Comparison of ENCODE assay signal across 8 cellular contexts in the genomic region with DNA sequence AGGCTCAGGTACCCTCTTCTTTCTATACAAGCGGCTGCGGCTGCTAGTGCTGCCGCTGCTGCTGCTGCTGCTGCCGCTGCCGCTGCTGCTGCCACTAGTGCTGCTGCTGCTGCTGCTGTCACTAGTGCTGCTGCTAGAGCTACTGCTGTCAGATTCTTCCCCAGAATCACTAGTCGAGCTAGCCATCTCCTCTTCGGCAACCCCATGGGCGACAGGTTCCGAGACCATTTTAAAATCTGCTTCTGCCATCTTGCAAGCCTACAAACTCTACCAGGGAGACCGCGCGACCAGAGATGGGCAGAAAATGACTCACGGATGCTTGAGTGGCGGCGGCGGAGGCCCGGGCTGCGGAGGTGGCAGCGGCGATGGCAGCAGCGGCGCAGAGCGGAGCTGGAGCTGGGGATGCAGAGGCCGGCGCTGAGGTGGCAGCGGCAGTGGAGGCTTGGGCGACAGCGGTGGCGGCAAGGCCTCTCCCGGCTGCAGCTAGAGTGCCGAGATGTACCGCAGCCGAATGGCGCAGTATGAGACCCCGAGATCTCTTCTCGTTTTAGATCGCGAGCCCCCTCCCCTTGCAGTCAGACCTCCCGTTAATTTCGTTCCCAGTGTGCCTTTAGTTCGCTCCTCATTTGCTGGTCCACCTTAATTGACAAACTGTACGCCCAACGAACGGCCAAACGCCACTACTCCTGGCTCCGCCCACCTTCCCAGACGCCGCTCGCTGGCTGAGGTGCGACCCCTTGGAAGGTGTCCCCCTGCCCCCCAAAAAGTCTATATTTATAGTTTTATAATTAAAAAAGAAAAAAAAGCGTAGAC. TPM values are rescaled to one million over a fixed set of nuclear protein-coding genes. Genes with fewer than 3 reads are reported as not detected.
DNase-seq lines count a peak whose midpoint lies in the region; TF ChIP-seq lines count a peak whose summit lies in the region.

A gene with protein sequence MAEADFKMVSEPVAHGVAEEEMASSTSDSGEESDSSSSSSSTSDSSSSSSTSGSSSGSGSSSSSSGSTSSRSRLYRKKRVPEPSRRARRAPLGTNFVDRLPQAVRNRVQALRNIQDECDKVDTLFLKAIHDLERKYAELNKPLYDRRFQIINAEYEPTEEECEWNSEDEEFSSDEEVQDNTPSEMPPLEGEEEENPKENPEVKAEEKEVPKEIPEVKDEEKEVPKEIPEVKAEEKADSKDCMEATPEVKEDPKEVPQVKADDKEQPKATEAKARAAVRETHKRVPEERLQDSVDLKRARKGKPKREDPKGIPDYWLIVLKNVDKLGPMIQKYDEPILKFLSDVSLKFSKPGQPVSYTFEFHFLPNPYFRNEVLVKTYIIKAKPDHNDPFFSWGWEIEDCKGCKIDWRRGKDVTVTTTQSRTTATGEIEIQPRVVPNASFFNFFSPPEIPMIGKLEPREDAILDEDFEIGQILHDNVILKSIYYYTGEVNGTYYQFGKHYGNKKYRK (minus strand): TSS at position 523 of the 813 bp plus-strand sequence. CDS start 274 bp downstream, at position 249.

- CTCF ChIA-PET in HEK293 (lab: Yijun Ruan, JAX): no interaction called here

- H3K27me3 Mint-ChIP-seq in activated T-cell treated with anti-CD3 and anti-CD28 coated beads, Interleukin-2, amount 50 U/mL, for 24 hours: peaks cover 31% of the 10 kb centered on the region

- WGBS in esophagus, 2 donors: 1 to 3% methylated on average over 45 to 51 of the region's 51 CpGs

- peaks cover 6% of the 10 kb centered on the region for H3K36me3 Mint-ChIP-seq in activated T-cell treated with anti-CD3 and anti-CD28 coated beads, Interleukin-2, amount 50 U/mL, for 24 hours (ENCODE audit: low read depth)

- H3K4me3 Mint-ChIP-seq in activated T-cell treated with anti-CD3 and anti-CD28 coated beads, Interleukin-2, amount 50 U/mL, for 24 hours: peak within 1 kb of the TSS; percentile 91

- no peaks in the 10 kb centered on the region for H3K4me1 ChIP-seq in HEK293 (ENCODE audit: control insufficient read depth, insufficient read depth, low read length)
- H3K4me1 ChIP-seq in esophagus (ENCODE audit: control insufficient read depth in 2 of 2, insufficient read depth in 2 of 2, low read length in 1 of 2): no peaks in the 10 kb centered on the region

- no peaks in the 10 kb centered on the region for H3K9me3 Mint-ChIP-seq in activated T-cell treated with anti-CD3 and anti-CD28 coated beads, Interleukin-2, amount 50 U/mL, for 24 hours

- H3K36me3 ChIP-seq in HEK293 (ENCODE audit: control insufficient read depth in 2 of 2, insufficient read depth in 1 of 2, low read length in 2 of 2) (no peaks in the 10 kb centered on the region), esophagus (ENCODE audit: control insufficient read depth in 2 of 2, insufficient read depth in 2 of 2, low read length in 1 of 2) (no peaks in the 10 kb centered on the region)

- H3K27ac ChIP-seq in HEK293 (ENCODE audit: extremely low read depth, low read depth, low read length) (no peak within 1 kb of the TSS), esophagus (ENCODE audit: low read depth in 2 of 2, low read length in 1 of 2) (peak within 1 kb of the TSS; percentile 14 to 42)

- POLR2A ChIA-PET in HEK293 (lab: Yijun Ruan, JAX): no interaction called here

- H3K4me1 Mint-ChIP-seq in activated T-cell treated with anti-CD3 and anti-CD28 coated beads, Interleukin-2, amount 50 U/mL, for 24 hours (ENCODE audit: low read depth): peaks cover 24% of the 10 kb centered on the region

- H3K9me3 ChIP-seq in HEK293 (ENCODE audit: control insufficient read depth, insufficient read depth, low read depth, low read length) (no peaks in the 10 kb centered on the region), esophagus (ENCODE audit: control insufficient read depth in 2 of 2, insufficient read depth in 1 of 2, low read depth in 1 of 2, low read length in 1 of 2) (no peaks in the 10 kb centered on the region)

- peak within 1 kb of the TSS; percentile 84 for H3K27ac Mint-ChIP-seq in activated T-cell treated with anti-CD3 and anti-CD28 coated beads, Interleukin-2, amount 50 U/mL, for 24 hours

- H3K4me3 ChIP-seq in HEK293 (ENCODE audit: low read depth, low read length): peak within 1 kb of the TSS; percentile 57
- H3K4me3 ChIP-seq in esophagus (ENCODE audit: low read depth in 1 of 2, low read length in 2 of 2): peak within 1 kb of the TSS; percentile 47 to 57

- peaks cover 0 to 6% of the 10 kb centered on the region in 2 donors for H3K27me3 ChIP-seq in esophagus (ENCODE audit: control insufficient read depth in 1 of 2, insufficient read depth in 2 of 2, low read length in 2 of 2)

- DNase-seq in C1 segment of cervical spinal cord (lab: John Stamatoyannopoulos, UW) (peak in 13 of 14 donors; percentile 3 to 87 (median 76)), NCI-H524 (lab: John Stamatoyannopoulos, UW) (peak; percentile 93 to 95), middle frontal gyrus (ENCODE audit: extremely low spot score, low spot score) (peak; percentile 63), MV-4-11 (lab: John Stamatoyannopoulos, UW) (no peak)
- DNase-seq in activated T-cell treated with anti-CD3 and anti-CD28 coated beads, Interleukin-2, amount 50 U/mL, for 24 hours: peak; percentile 79
- peak; percentile 38 to 45 for DNase-seq in stimulated activated CD8-positive, alpha-beta memory T cell treated with anti-CD3 and anti-CD28 coated beads, Interleukin-15, amount 100 ng/mL, for 48 hours (ENCODE audit: low read depth in 2 of 2)

- no peak for TF ChIP-seq CTCF in HEK293 (tag by site-specific recombination; IDR thresholded peaks at IDR 0.05)

TF ChIP-seq in HEK293, 187 proteins besides CTCF, POLR2A, EP300 and RAD21:
- peak; percentile 53; the same call in 1 of the 2 replicates for TF ChIP-seq YY1 (tag by site-specific recombination; IDR thresholded peaks at IDR 0.05)
- peak; percentile 54; the same call in 1 of the 2 replicates for TF ChIP-seq ZNF76 (tag by site-specific recombination; IDR thresholded peaks at IDR 0.05; ENCODE audit: borderline replicate concordance, low read depth)
- TF ChIP-seq ZNF280C (tag by site-specific recombination; IDR thresholded peaks at IDR 0.05): no peak
- TF ChIP-seq PRDM1 (tag by site-specific recombination; IDR thresholded peaks at IDR 0.05): no peak
- peak; percentile 34; the same call in 1 of the 2 replicates for TF ChIP-seq ZBTB20 (tag by site-specific recombination; IDR thresholded peaks at IDR 0.05)
- no peak for TF ChIP-seq ZNF433 (tag by site-specific recombination; IDR thresholded peaks at IDR 0.05; ENCODE audit: low read depth)
- TF ChIP-seq OSR2 (tag by site-specific recombination; IDR thresholded peaks at IDR 0.05): 0 out of 2 replicates have a peak, but pooled peaks have one; percentile 24
- peak; percentile 49 for TF ChIP-seq SP2 (tag by site-specific recombination; IDR thresholded peaks at IDR 0.05)
- TF ChIP-seq ZBTB48 (tag by site-specific recombination; IDR thresholded peaks at IDR 0.05): no peak
- TF ChIP-seq SP3 (tag by site-specific recombination; IDR thresholded peaks at IDR 0.05): peak; percentile 22; the same call in 1 of the 2 replicates
- TF ChIP-seq KLF1 (tag by site-specific recombination; IDR thresholded peaks at IDR 0.05): no peak

RNA-seq across cellular contexts. Expression of the gene that starts here (rescaled TPM):
- polyA plus RNA-seq in esophagus: under 1 TPM; 0.08 to 0.26 TPM
